Comparison of ENCODE assay signal across 8 cellular contexts in the genomic region with DNA sequence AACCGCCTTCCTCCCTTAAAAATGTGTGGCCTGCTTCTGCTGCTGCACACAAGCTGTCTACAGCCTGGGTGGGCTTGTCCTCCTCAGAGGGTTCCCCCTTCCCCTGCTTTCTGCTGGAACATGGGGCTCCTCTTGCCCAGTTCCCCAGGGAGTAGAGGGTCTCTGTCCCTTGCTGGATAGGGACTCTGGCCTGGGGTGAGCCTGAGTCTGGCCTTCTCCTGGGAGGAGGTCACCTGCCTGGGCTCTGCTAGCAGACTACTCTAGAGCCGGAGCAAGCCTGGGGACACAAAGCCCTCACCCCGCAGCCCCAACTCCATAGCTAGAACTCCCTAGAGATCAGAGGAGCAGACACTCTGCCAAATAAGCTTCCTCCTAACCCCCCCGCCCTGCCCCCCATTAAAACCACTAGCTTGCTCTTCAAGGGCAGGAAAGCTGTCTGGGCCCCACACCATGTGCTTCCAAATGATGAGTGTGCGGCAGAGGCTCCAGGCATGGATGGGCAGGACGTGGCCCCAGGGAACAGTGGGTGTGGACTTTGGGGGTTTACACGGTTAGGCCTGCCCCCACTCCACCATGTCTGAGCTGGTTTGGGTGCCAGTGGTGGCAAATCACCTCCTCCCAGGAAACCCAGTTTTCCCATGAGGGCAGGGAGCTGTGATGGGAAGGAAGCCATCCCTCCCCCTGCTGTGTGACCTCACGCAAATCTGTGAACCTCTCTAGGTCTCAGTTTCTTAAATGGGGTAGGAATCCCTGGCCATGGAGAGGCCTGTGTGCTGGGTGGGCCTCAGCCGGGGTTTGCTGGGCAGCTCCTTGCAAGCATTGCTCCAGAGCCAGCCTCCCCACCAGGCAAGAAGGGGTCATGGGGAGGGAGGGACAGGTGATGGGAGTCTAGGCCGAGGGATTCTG. TPM values are rescaled to one million over a fixed set of nuclear protein-coding genes. Genes with fewer than 3 reads are reported as not detected.
DNase-seq lines count a peak whose midpoint lies in the region; ATAC-seq and TF ChIP-seq lines count a peak whose summit lies in the region.

No MANE protein-coding gene starts in this region.

- H3K27ac Mint-ChIP-seq in stimulated activated memory B cell treated with anti-CD40 and anti-IgM and Interleukin-4, amounts not matched to agents 10 μg/mL and 1 μg/mL and 100 μg/mL, for 72 hours = peak overlapping the region; percentile 86

- H3K4me3 ChIP-seq in Peyer's patch = peak overlapping the region in 1 of 4 donors; percentile 10

- peaks cover 95% of the 10 kb centered on the region for H3K4me1 Mint-ChIP-seq in stimulated activated memory B cell treated with anti-CD40 and anti-IgM and Interleukin-4, amounts not matched to agents 10 μg/mL and 1 μg/mL and 100 μg/mL, for 72 hours

- peak; percentile 42 for ATAC-seq in stimulated activated memory B cell treated with anti-CD40 and anti-IgM and Interleukin-4, amounts not matched to agents 10 μg/mL and 1 μg/mL and 100 μg/mL, for 72 hours
- ATAC-seq in GM21526 (IDR thresholded peaks at IDR 0.05; ENCODE audit: low FRiP score, unreplicated experiment) = no peak
- ATAC-seq in HG02588 (IDR thresholded peaks at IDR 0.05; ENCODE audit: unreplicated experiment) = no peak

- DNase-seq in activated CD4-positive, alpha-beta T cell treated with anti-CD3 and anti-CD28 coated beads, Interleukin-2, amount 50 U/mL, for 1 hour = peak; percentile 56
- DNase-seq in activated CD4-positive, alpha-beta T cell treated with anti-CD3 and anti-CD28 coated beads, Interleukin-2, amount 50 U/mL, for 4 hours = no peak
- peak in 2 of 3 donors; percentile 67 to 79 for DNase-seq in Peyer's patch
- peak; percentile 53 for DNase-seq in effector CD8-positive, alpha-beta T cell (lab: John Stamatoyannopoulos, UW)
- DNase-seq in cortex of kidney (lab: John Stamatoyannopoulos, UW) = no peak

- no peaks in the 10 kb centered on the region for H3K27me3 Mint-ChIP-seq in stimulated activated memory B cell treated with anti-CD40 and anti-IgM and Interleukin-4, amounts not matched to agents 10 μg/mL and 1 μg/mL and 100 μg/mL, for 72 hours

- peaks cover 0 to 4% (median 0%) of the 10 kb centered on the region in 3 donors for H3K36me3 ChIP-seq in Peyer's patch

- H3K9me3 Mint-ChIP-seq in stimulated activated memory B cell treated with anti-CD40 and anti-IgM and Interleukin-4, amounts not matched to agents 10 μg/mL and 1 μg/mL and 100 μg/mL, for 72 hours = no peaks in the 10 kb centered on the region

- peaks cover 0 to 71% (median 36%) of the 10 kb centered on the region in 4 donors for H3K4me1 ChIP-seq in Peyer's patch

- peaks cover 20% of the 10 kb centered on the region for H3K36me3 Mint-ChIP-seq in stimulated activated memory B cell treated with anti-CD40 and anti-IgM and Interleukin-4, amounts not matched to agents 10 μg/mL and 1 μg/mL and 100 μg/mL, for 72 hours

- TF ChIP-seq POLR2A in Peyer's patch (IDR thresholded peaks at IDR 0.05) = no peak

- H3K9me3 ChIP-seq in Peyer's patch = no peaks in the 10 kb centered on the region

- H3K27me3 ChIP-seq in Peyer's patch = no peaks in the 10 kb centered on the region

- TF ChIP-seq CTCF in Peyer's patch (IDR thresholded peaks at IDR 0.05) = no peak

- H3K4me3 Mint-ChIP-seq in stimulated activated memory B cell treated with anti-CD40 and anti-IgM and Interleukin-4, amounts not matched to agents 10 μg/mL and 1 μg/mL and 100 μg/mL, for 72 hours = peak overlapping the region; percentile 61

- H3K27ac ChIP-seq in Peyer's patch = peak overlapping the region; percentile 35 to 83 (median 55)

RNA-seq across cellular contexts. Expression of gene TCF7, which starts 10.1 kb away (rescaled TPM):
- 10 to 100 TPM; 11.8 to 32.2 (median 22.0) TPM for total RNA-seq in Peyer's patch

RNA-seq across cellular contexts. Expression of gene SKP1, which starts 52.2 kb away (rescaled TPM):
- 100 to 1,000 TPM in 3 of 4 donors, 10 to 100 TPM in 1; 89.4 to 155 (median 129) TPM for total RNA-seq in Peyer's patch

Comparison
In these comparisons a context has a peak if more than half of its experiments do, and no peak if none do; other contexts are left out.
1. DNase-seq: peak in activated CD4-positive, alpha-beta T cell treated with anti-CD3 and anti-CD28 coated beads, Interleukin-2, amount 50 U/mL, for 1 hour (single experiment), Peyer's patch (2 of 3) and effector CD8-positive, alpha-beta T cell (single experiment); none in activated CD4-positive, alpha-beta T cell treated with anti-CD3 and anti-CD28 coated beads, Interleukin-2, amount 50 U/mL, for 4 hours (0 of 2) and cortex of kidney (single experiment).